ENCODE assay signal across 1 cellular context in genomic region chr6:158232445-158233213, GRCh38.
A peak's percentile ranks its signal among the peaks of the same experiment; 100 is the strongest.
TF ChIP-seq lines count a peak whose summit lies in the region.

No MANE protein-coding gene starts in this region.

TF ChIP-seq in HepG2, 621 proteins besides CTCF, POLR2A, EP300 and RAD21 (continued from another document and continues in another):
- TF ChIP-seq ZNF430 (CRISPR knock-in tag; IDR thresholded peaks at IDR 0.05) (no peak), HOXA7 (CRISPR knock-in tag; IDR thresholded peaks at IDR 0.05) (no peak), FOXP1 (IDR thresholded peaks at IDR 0.05) (no peak), FOXP1 (CRISPR knock-in tag; IDR thresholded peaks at IDR 0.05) (no peak), RCOR2 (CRISPR knock-in tag; IDR thresholded peaks at IDR 0.05) (no peak), HOXA9 (CRISPR knock-in tag; IDR thresholded peaks at IDR 0.05; ENCODE audit: borderline replicate concordance) (no peak), NR2F6 (IDR thresholded peaks at IDR 0.05) (no peak), NR2F6 (CRISPR knock-in tag; IDR thresholded peaks at IDR 0.05) (no peak), SNAI1 (CRISPR knock-in tag; IDR thresholded peaks at IDR 0.05; ENCODE audit: borderline replicate concordance) (no peak), ZBTB42 (CRISPR knock-in tag; IDR thresholded peaks at IDR 0.05) (no peak), GZF1 (CRISPR knock-in tag; IDR thresholded peaks at IDR 0.05) (0 out of 2 replicates have a peak, but pooled peaks have one; percentile 40), ZBTB21 (CRISPR knock-in tag; IDR thresholded peaks at IDR 0.05) (no peak), ZNF260 (CRISPR knock-in tag; IDR thresholded peaks at IDR 0.05; ENCODE audit: borderline replicate concordance, low read depth) (no peak), NR0B2 (CRISPR knock-in tag; IDR thresholded peaks at IDR 0.05) (peak; percentile 66), ZNF33A (CRISPR knock-in tag; IDR thresholded peaks at IDR 0.05; ENCODE audit: borderline replicate concordance) (no peak), BORCS8-MEF2B (CRISPR knock-in tag; IDR thresholded peaks at IDR 0.05) (peak; percentile 78), CSRNP1 (CRISPR knock-in tag; IDR thresholded peaks at IDR 0.05) (no peak; the same call in 1 of the 2 replicates), SIX4 (CRISPR knock-in tag; IDR thresholded peaks at IDR 0.05) (no peak), MTA1 (CRISPR knock-in tag; IDR thresholded peaks at IDR 0.05; ENCODE audit: borderline replicate concordance) (peak; percentile 76), BATF2 (CRISPR knock-in tag; IDR thresholded peaks at IDR 0.05) (no peak), GMEB2 (CRISPR knock-in tag; IDR thresholded peaks at IDR 0.05; ENCODE audit: low read depth) (no peak), YY1 (IDR thresholded peaks at IDR 0.05; ENCODE audit: insufficient read depth, insufficient replicate concordance, low read depth, low read length) (peak; percentile 63), RNF219 (CRISPR knock-in tag; IDR thresholded peaks at IDR 0.05) (no peak), RARA (CRISPR knock-in tag; IDR thresholded peaks at IDR 0.05) (0 out of 2 replicates have a peak, but pooled peaks have one; percentile 10), PAWR (CRISPR knock-in tag; IDR thresholded peaks at IDR 0.05; ENCODE audit: borderline replicate concordance) (no peak), ZNF335 (CRISPR knock-in tag; IDR thresholded peaks at IDR 0.05) (no peak), HNF1A (IDR thresholded peaks at IDR 0.05; ENCODE audit: low read depth) (no peak), HNF1A (CRISPR knock-in tag; IDR thresholded peaks at IDR 0.05; ENCODE audit: borderline replicate concordance) (peak; percentile 25; the same call in 1 of the 2 replicates), KLF6 (CRISPR knock-in tag; IDR thresholded peaks at IDR 0.05) (no peak), NCOA2 (CRISPR knock-in tag; IDR thresholded peaks at IDR 0.05) (peak; percentile 17; the same call in 1 of the 2 replicates), LCORL (IDR thresholded peaks at IDR 0.05) (no peak), LCORL (CRISPR knock-in tag; IDR thresholded peaks at IDR 0.05) (0 out of 2 replicates have a peak, but pooled peaks have one; percentile 49), ELK4 (CRISPR knock-in tag; IDR thresholded peaks at IDR 0.05; ENCODE audit: borderline replicate concordance) (no peak), GATAD1 (CRISPR knock-in tag; IDR thresholded peaks at IDR 0.05) (no peak), ZNF772 (CRISPR knock-in tag; IDR thresholded peaks at IDR 0.05) (peak; percentile 92), DNMT3B (CRISPR knock-in tag; conservative IDR thresholded peaks at IDR 0.05) (no peak), SMAD9 (CRISPR knock-in tag; IDR thresholded peaks at IDR 0.05) (no peak), ZNF18 (CRISPR knock-in tag; IDR thresholded peaks at IDR 0.05; ENCODE audit: insufficient replicate concordance) (peak; percentile 69), PBX2 (CRISPR knock-in tag; IDR thresholded peaks at IDR 0.05) (no peak), TEAD2 (CRISPR knock-in tag; IDR thresholded peaks at IDR 0.05) (no peak), CAMTA2 (CRISPR knock-in tag; IDR thresholded peaks at IDR 0.05; ENCODE audit: borderline replicate concordance) (peak; percentile 49; the same call in 1 of the 2 replicates), HES4 (CRISPR knock-in tag; IDR thresholded peaks at IDR 0.05; ENCODE audit: borderline replicate concordance) (peak; percentile 68; the same call in 1 of the 2 replicates), ZSCAN21 (CRISPR knock-in tag; IDR thresholded peaks at IDR 0.05; ENCODE audit: borderline replicate concordance) (peak; percentile 51; the same call in 1 of the 2 replicates), ARNTL (CRISPR knock-in tag; IDR thresholded peaks at IDR 0.05) (peak; percentile 85; the same call in 1 of the 2 replicates), ZNF501 (CRISPR knock-in tag; IDR thresholded peaks at IDR 0.05) (peak; percentile 90), ZMYM3 (CRISPR knock-in tag; IDR thresholded peaks at IDR 0.05) (peak; percentile 64), ZNF354B (CRISPR knock-in tag; IDR thresholded peaks at IDR 0.05) (no peak), MED13 (CRISPR knock-in tag; IDR thresholded peaks at IDR 0.05) (no peak), ZNF136 (CRISPR knock-in tag; IDR thresholded peaks at IDR 0.05; ENCODE audit: low read depth) (no peak), ZNF777 (CRISPR knock-in tag; IDR thresholded peaks at IDR 0.05) (peak; percentile 55), ZNF773 (CRISPR knock-in tag; IDR thresholded peaks at IDR 0.05; ENCODE audit: borderline replicate concordance) (peak; percentile 67; the same call in 1 of the 2 replicates), ZNF292 (CRISPR knock-in tag; IDR thresholded peaks at IDR 0.05; ENCODE audit: borderline replicate concordance, low read depth) (peak; percentile 80), MYC (CRISPR knock-in tag; IDR thresholded peaks at IDR 0.05; ENCODE audit: borderline replicate concordance) (peak; percentile 87), REPIN1 (CRISPR knock-in tag; IDR thresholded peaks at IDR 0.05; ENCODE audit: borderline replicate concordance, low read depth) (peak; percentile 47; the same call in 1 of the 2 replicates), IKZF4 (CRISPR knock-in tag; IDR thresholded peaks at IDR 0.05; ENCODE audit: borderline replicate concordance, low read depth, not compliant biosample characterization) (no peak), ZBTB20 (CRISPR knock-in tag; IDR thresholded peaks at IDR 0.05; ENCODE audit: borderline replicate concordance, low read depth) (peak; percentile 20; the same call in 1 of the 2 replicates), ZNF768 (CRISPR knock-in tag; IDR thresholded peaks at IDR 0.05) (peak; percentile 79; the same call in 1 of the 2 replicates), AGO1 (IDR thresholded peaks at IDR 0.05; ENCODE audit: low read depth, low read length, poor library complexity, severe bottlenecking) (peak; percentile 70), ZC3H13 (CRISPR knock-in tag; IDR thresholded peaks at IDR 0.05) (no peak; the same call in 1 of the 2 replicates), ESRRA (CRISPR knock-in tag; IDR thresholded peaks at IDR 0.05; ENCODE audit: low read depth) (no peak), ZNF343 (CRISPR knock-in tag; IDR thresholded peaks at IDR 0.05) (peak; percentile 33; the same call in 1 of the 2 replicates)
